In the genomic region with DNA sequence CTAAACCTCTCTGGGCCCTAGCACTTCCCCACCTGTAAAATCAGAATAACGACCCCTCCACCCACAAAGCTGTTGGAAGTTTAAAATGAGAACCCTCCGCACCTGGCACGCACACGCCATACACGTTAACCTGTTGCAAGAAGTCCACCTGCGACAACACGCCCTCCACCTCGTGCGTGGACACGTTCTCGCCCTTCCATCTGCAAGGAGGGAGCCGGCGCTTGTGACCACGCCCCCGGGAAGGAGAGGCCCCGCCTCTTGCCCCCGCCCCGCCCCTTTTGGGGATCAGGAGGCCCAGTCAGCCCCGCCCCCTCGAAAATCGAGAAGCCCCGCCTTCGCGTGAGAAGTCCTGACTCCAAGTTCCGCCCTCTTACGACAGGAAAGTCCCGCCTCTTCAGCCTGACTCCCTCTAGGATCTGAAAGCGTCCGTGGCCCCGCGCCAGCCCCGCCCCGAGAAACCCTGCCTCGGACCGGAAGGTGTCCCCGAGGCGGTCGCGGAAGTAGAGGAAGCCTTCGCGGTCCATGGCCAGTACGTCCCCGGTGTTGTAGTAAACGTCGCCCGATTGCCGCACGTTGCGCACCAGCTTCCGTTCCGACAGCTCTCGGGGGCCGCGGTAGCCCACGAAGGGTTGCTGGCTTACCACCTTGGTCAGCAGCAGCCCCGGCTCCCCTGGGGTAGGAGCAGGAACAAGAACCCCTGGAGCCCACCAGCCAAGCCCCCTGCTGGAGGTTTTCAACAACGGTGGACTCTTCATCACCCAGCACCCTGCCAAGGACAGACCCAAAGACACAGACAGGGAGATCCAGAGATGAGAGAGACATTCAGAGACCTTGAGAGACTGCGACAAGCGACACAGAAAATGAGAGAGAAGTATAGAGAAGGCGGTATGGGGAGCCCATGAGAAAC, we compare ENCODE assay signal across 8 cellular contexts. TPM values are rescaled to one million over a fixed set of nuclear protein-coding genes. Genes with fewer than 3 reads are reported as not detected.
DNase-seq lines count a peak whose midpoint lies in the region; ATAC-seq and TF ChIP-seq lines count a peak whose summit lies in the region.

No MANE protein-coding gene starts in this region.

- 1% methylated on average over 44 to 60 of the region's 60 CpGs for WGBS in ovary, 3 donors
- 2 to 5% methylated on average over 8 to 31 of the region's 60 CpGs for WGBS in thyroid gland, 2 donors

- H3K9me3 Mint-ChIP-seq in activated naive CD8-positive, alpha-beta T cell treated with anti-CD3 and anti-CD28 coated beads, Interleukin-2, amount 10 ng/mL, durations not matched to agents 7 days and 5 days, result peaks cover 5% of the 10 kb centered on the region

- ATAC-seq in HG02610 (IDR thresholded peaks at IDR 0.05; ENCODE audit: unreplicated experiment) (peak; percentile 92), SK-N-SH treated with all-trans-retinoic acid at 6 μM for 48 hours (peak; percentile 99), Right ventricle myocardium inferior (peak; percentile 98)
- peak; percentile 99 for ATAC-seq in activated naive CD8-positive, alpha-beta T cell treated with anti-CD3 and anti-CD28 coated beads, Interleukin-2, amount 10 ng/mL, durations not matched to agents 7 days and 5 days (ENCODE audit: low read depth)

- peak; percentile 96 for DNase-seq in GM12864 (ENCODE audit: low read depth)
- DNase-seq in NCI-H1092 treated with DMSO at 0.1 percent for 48 hours (lab: John Stamatoyannopoulos, UW), result peak; percentile 92
- DNase-seq in activated naive CD8-positive, alpha-beta T cell treated with anti-CD3 and anti-CD28 coated beads, Interleukin-2, amount 10 ng/mL, durations not matched to agents 7 days and 5 days, result peak; percentile 95
- peak; percentile 99 for DNase-seq in Right ventricle myocardium inferior (ENCODE audit: missing footprints)
- DNase-seq in ovary, result peak; percentile 100
- peak; percentile 100 for DNase-seq in thyroid gland

- peak; percentile 51 for TF ChIP-seq POLR2A in ovary (IDR thresholded peaks at IDR 0.05)
- TF ChIP-seq POLR2A in thyroid gland (IDR thresholded peaks at IDR 0.05), result peak in 1 of 2 donors; percentile 69

- TF ChIP-seq CTCF in GM12864 (IDR thresholded peaks at IDR 0.05; ENCODE audit: low read depth, low read length, missing control alignments) (peak; percentile 20), ovary (IDR thresholded peaks at IDR 0.05) (peak in 1 of 3 donors; percentile 48), thyroid gland (IDR thresholded peaks at IDR 0.05) (peak in 2 of 6 experiments; percentile 8 to 30)

- H3K27ac ChIP-seq in ovary, result peak overlapping the region; percentile 15 to 75
- peak overlapping the region; percentile 56 to 83 (median 70) for H3K27ac ChIP-seq in thyroid gland

- H3K4me1 ChIP-seq in ovary (ENCODE audit: insufficient read depth) (peaks cover 5% of the 10 kb centered on the region), thyroid gland (peaks cover 17 to 19% of the 10 kb centered on the region in 2 donors)

- no peak for TF ChIP-seq EP300 in ovary (IDR thresholded peaks at IDR 0.05)

- H3K4me3 Mint-ChIP-seq in activated naive CD8-positive, alpha-beta T cell treated with anti-CD3 and anti-CD28 coated beads, Interleukin-2, amount 10 ng/mL, durations not matched to agents 7 days and 5 days, result peak overlapping the region; percentile 96

- intact Hi-C loops in Right ventricle myocardium inferior (cut with DNase I) (no loop called here), ovary (cut with DNase I) (no loop called here), thyroid gland (cut with DNase I) (no loop called here)

- POLR2A ChIA-PET in activated naive CD8-positive, alpha-beta T cell treated with anti-CD3 and anti-CD28 coated beads, Interleukin-2, amount 10 ng/mL, durations not matched to agents 7 days and 5 days (lab: Charles Lee), result interaction anchor here (0.6 to 1.7 kb wide), 8 partner anchors 14 to 172 kb away, joined by 3 to 9 read pairs (median 3); partner anchors contain the start of genes CHMP2A, ZBTB45, ZNF497 and ZSCAN22

- peaks cover 25% of the 10 kb centered on the region for H3K4me1 Mint-ChIP-seq in activated naive CD8-positive, alpha-beta T cell treated with anti-CD3 and anti-CD28 coated beads, Interleukin-2, amount 10 ng/mL, durations not matched to agents 7 days and 5 days

- peak overlapping the region; percentile 80 for H3K27ac Mint-ChIP-seq in activated naive CD8-positive, alpha-beta T cell treated with anti-CD3 and anti-CD28 coated beads, Interleukin-2, amount 10 ng/mL, durations not matched to agents 7 days and 5 days

- H3K9me3 ChIP-seq in ovary (no peaks in the 10 kb centered on the region), thyroid gland (no peaks in the 10 kb centered on the region)

- no peaks in the 10 kb centered on the region for H3K27me3 ChIP-seq in ovary
- no peaks in the 10 kb centered on the region for H3K27me3 ChIP-seq in thyroid gland

- H3K4me3 ChIP-seq in GM12864 (ENCODE audit: low read depth, low read length) (peak overlapping the region; percentile 72), ovary (peak overlapping the region; percentile 60), thyroid gland (replicated peaks in 1 of 3) (peak overlapping the region in 2 of 3 donors; percentile 55 to 74)

- no peaks in the 10 kb centered on the region for H3K27me3 Mint-ChIP-seq in activated naive CD8-positive, alpha-beta T cell treated with anti-CD3 and anti-CD28 coated beads, Interleukin-2, amount 10 ng/mL, durations not matched to agents 7 days and 5 days

- peaks cover 1% of the 10 kb centered on the region for H3K36me3 Mint-ChIP-seq in activated naive CD8-positive, alpha-beta T cell treated with anti-CD3 and anti-CD28 coated beads, Interleukin-2, amount 10 ng/mL, durations not matched to agents 7 days and 5 days

- H3K36me3 ChIP-seq in ovary (no peaks in the 10 kb centered on the region), thyroid gland (no peaks in the 10 kb centered on the region)

TF ChIP-seq in SK-N-SH treated with all-trans-retinoic acid at 6 μM for 48 hours, 23 proteins besides CTCF, POLR2A, EP300 and RAD21 (continues in another document):
- TF ChIP-seq RARB (CRISPR knock-in tag; IDR thresholded peaks at IDR 0.05) (no peak), TSHZ2 (CRISPR knock-in tag; IDR thresholded peaks at IDR 0.05) (peak; percentile 58; the same call in 1 of the 2 replicates), ISL1 (CRISPR knock-in tag; IDR thresholded peaks at IDR 0.05) (no peak)

RNA-seq across cellular contexts. Expression of gene SLC27A5, which starts 12.5 kb away (rescaled TPM):
- 10 to 100 TPM; 13.7 to 15.4 TPM for total RNA-seq in activated naive CD8-positive, alpha-beta T cell treated with anti-CD3 and anti-CD28 coated beads, Interleukin-2, amount 10 ng/mL, durations not matched to agents 7 days and 5 days
- total RNA-seq in Right ventricle myocardium inferior, result 3.2 TPM
- total RNA-seq in ovary, result 10 to 100 TPM in 4 of 7 donors, 1 to 10 TPM in 3; 6.5 to 14.8 (median 11.1) TPM
- 10 to 100 TPM in 1 of 2 donors, under 1 TPM in 1; 0.70 to 14.2 TPM for polyA plus RNA-seq in ovary
- total RNA-seq in thyroid gland, result 10 to 100 TPM; 10.6 to 22.4 (median 17.7) TPM

RNA-seq across cellular contexts. Expression of gene ZBTB45, which starts 20.3 kb away (rescaled TPM):
- total RNA-seq in activated naive CD8-positive, alpha-beta T cell treated with anti-CD3 and anti-CD28 coated beads, Interleukin-2, amount 10 ng/mL, durations not matched to agents 7 days and 5 days, result 10 to 100 TPM; 18.9 to 19.5 TPM
- total RNA-seq in Right ventricle myocardium inferior (9.9 TPM), ovary (10 to 100 TPM in 5 of 7 donors, 1 to 10 TPM in 2; 8.1 to 23.3 (median 17.3) TPM), thyroid gland (10 to 100 TPM in 1 of 4 donors, 1 to 10 TPM in 3; 6.9 to 17.7 (median 8.5) TPM)
- 10 to 100 TPM in 1 of 2 donors, 1 to 10 TPM in 1; 1.1 to 11.6 TPM for polyA plus RNA-seq in ovary

RNA-seq across cellular contexts. Expression of gene ZNF446, which starts 23.1 kb away (rescaled TPM):
- total RNA-seq in activated naive CD8-positive, alpha-beta T cell treated with anti-CD3 and anti-CD28 coated beads, Interleukin-2, amount 10 ng/mL, durations not matched to agents 7 days and 5 days, result 10 to 100 TPM; 10.9 TPM
- total RNA-seq in Right ventricle myocardium inferior, result 3.9 TPM
- total RNA-seq in ovary, result 10 to 100 TPM; 16.2 to 20.9 (median 18.6) TPM
- polyA plus RNA-seq in ovary, result 10 to 100 TPM in 1 of 2 donors, 1 to 10 TPM in 1; 1.9 to 24.9 TPM
- 10 to 100 TPM; 15.2 to 30.0 (median 25.6) TPM for total RNA-seq in thyroid gland

RNA-seq across cellular contexts. Expression of gene ZNF324, which starts 32.4 kb away (rescaled TPM):
- 10 to 100 TPM; 18.0 to 18.5 TPM for total RNA-seq in activated naive CD8-positive, alpha-beta T cell treated with anti-CD3 and anti-CD28 coated beads, Interleukin-2, amount 10 ng/mL, durations not matched to agents 7 days and 5 days
- total RNA-seq in Right ventricle myocardium inferior (4.3 TPM), ovary (10 to 100 TPM; 14.2 to 20.2 (median 18.6) TPM), thyroid gland (10 to 100 TPM; 27.0 to 41.7 (median 32.2) TPM)
- polyA plus RNA-seq in ovary, result 1 to 10 TPM; 3.9 to 8.7 TPM

RNA-seq across cellular contexts. Expression of gene TRIM28, which starts 44.6 kb away (rescaled TPM):
- total RNA-seq in activated naive CD8-positive, alpha-beta T cell treated with anti-CD3 and anti-CD28 coated beads, Interleukin-2, amount 10 ng/mL, durations not matched to agents 7 days and 5 days, result 100 to 1,000 TPM; 409 to 412 TPM
- 143 TPM for total RNA-seq in Right ventricle myocardium inferior
- total RNA-seq in ovary, result 100 to 1,000 TPM; 193 to 505 (median 348) TPM
- 100 to 1,000 TPM; 270 to 294 TPM for polyA plus RNA-seq in ovary
- 100 to 1,000 TPM; 195 to 237 (median 218) TPM for total RNA-seq in thyroid gland

Comparison
In these comparisons a context has a peak if more than half of its experiments do, and no peak if none do; other contexts are left out.
1. Peak in every context shown above with its lines: DNase-seq, ATAC-seq, H3K4me3 ChIP-seq and H3K27ac ChIP-seq.